8 cellular contexts compared by ENCODE assay signal in the genomic region with DNA sequence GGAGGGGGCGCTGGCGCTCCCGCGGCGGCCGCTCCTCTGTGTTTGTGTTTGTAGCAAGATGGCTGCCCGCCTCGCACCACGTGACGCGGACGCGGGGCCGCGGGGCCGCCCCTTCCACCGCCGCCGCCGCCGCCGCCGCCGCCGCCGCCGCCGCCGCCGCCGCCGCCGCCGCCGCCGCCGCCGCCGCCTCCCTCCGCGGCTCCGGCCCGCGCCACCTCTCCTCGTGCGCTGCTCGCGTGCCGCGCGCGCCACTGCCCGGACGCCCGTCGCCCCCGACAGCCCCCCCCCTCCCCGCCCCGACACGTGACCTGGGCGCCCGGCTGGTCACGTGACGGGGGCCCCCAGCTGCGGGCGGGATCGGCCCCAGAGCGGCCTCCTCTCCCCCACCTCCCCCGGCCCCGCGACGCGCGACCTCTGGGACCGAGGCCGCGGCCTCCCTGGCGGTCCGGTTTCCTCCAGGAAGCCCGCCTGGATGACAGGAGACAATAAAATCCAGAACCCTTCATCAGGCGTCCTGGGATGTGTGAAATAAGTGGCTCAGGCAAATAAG. TPM values are rescaled to one million over a fixed set of nuclear protein-coding genes. Genes with fewer than 3 reads are reported as not detected.
DNase-seq lines count a peak whose midpoint lies in the region; ATAC-seq, FAIRE-seq and TF ChIP-seq lines count a peak whose summit lies in the region.

A gene with protein sequence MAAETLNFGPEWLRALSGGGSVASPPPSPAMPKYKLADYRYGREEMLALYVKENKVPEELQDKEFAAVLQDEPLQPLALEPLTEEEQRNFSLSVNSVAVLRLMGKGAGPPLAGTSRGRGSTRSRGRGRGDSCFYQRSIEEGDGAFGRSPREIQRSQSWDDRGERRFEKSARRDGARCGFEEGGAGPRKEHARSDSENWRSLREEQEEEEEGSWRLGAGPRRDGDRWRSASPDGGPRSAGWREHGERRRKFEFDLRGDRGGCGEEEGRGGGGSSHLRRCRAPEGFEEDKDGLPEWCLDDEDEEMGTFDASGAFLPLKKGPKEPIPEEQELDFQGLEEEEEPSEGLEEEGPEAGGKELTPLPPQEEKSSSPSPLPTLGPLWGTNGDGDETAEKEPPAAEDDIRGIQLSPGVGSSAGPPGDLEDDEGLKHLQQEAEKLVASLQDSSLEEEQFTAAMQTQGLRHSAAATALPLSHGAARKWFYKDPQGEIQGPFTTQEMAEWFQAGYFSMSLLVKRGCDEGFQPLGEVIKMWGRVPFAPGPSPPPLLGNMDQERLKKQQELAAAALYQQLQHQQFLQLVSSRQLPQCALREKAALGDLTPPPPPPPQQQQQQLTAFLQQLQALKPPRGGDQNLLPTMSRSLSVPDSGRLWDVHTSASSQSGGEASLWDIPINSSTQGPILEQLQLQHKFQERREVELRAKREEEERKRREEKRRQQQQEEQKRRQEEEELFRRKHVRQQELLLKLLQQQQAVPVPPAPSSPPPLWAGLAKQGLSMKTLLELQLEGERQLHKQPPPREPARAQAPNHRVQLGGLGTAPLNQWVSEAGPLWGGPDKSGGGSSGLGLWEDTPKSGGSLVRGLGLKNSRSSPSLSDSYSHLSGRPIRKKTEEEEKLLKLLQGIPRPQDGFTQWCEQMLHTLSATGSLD (N-terminal part only) (minus strand): TSS at position 55 of the 550 bp plus-strand sequence. CDS start 6,012 bp downstream, outside the sequence.

- H2AFZ ChIP-seq in DND-41 (ENCODE audit: low read depth, low read length), result peak within 1 kb of the TSS; percentile 78

- peaks cover 45% of the 10 kb centered on the region for H3K79me2 ChIP-seq in DND-41 (ENCODE audit: insufficient read depth, low read length)

- no peak for FAIRE-seq in H54 (lab: Jason Lieb, UNC)

- peak within 1 kb of the TSS; percentile 86 for H3K4me2 ChIP-seq in DND-41 (ENCODE audit: insufficient read depth, low read length)

- TF ChIP-seq POLR2A in H54 (IDR thresholded peaks at IDR 0.05; ENCODE audit: low read depth, low read length), result 0 out of 2 replicates have a peak, but pooled peaks have one; percentile 13

- H3K9me3 ChIP-seq in DND-41 (ENCODE audit: insufficient read depth, low read length, severe bottlenecking), result no peaks in the 10 kb centered on the region

- H3K27ac Mint-ChIP-seq in immature natural killer cell, result peak within 1 kb of the TSS; percentile 85 to 97 (median 92)

- H3K36me3 ChIP-seq in DND-41 (ENCODE audit: insufficient read depth, low read length), result peaks cover 28% of the 10 kb centered on the region

- TF ChIP-seq CTCF in DND-41 (IDR thresholded peaks at IDR 0.05; ENCODE audit: borderline replicate concordance, extremely low read depth, low read length, poor library complexity, severe bottlenecking) (no peak), WI38 (IDR thresholded peaks at IDR 0.05; ENCODE audit: low read depth, low read length) (no peak)

- H4K20me1 ChIP-seq in DND-41 (ENCODE audit: insufficient read depth, low read length), result peaks cover 39% of the 10 kb centered on the region

- no peaks in the 10 kb centered on the region for H3K36me3 Mint-ChIP-seq in immature natural killer cell

- H3K27me3 Mint-ChIP-seq in immature natural killer cell (ENCODE audit: low read depth in 3 of 3), result peaks cover 9 to 20% (median 17%) of the 10 kb centered on the region in 3 donors

- H3K4me3 ChIP-seq in DND-41 (ENCODE audit: low read depth in 1 of 2, low read length in 2 of 2), result peak within 1 kb of the TSS; percentile 93 to 99
- H3K4me3 ChIP-seq in WI38 (ENCODE audit: low read depth, low read length), result peak within 1 kb of the TSS; percentile 83
- H3K4me3 ChIP-seq in skin epidermis, result peak within 1 kb of the TSS; percentile 66 to 94 (median 89)

- no peaks in the 10 kb centered on the region for H3K27me3 ChIP-seq in DND-41 (ENCODE audit: insufficient read depth, low read length, poor library complexity)

- peak; percentile 71 for DNase-seq in DND-41
- DNase-seq in H54 (ENCODE audit: insufficient read length, low spot score), result peak; percentile 83
- DNase-seq in NCI-H146 treated with DMSO at 0.1 percent for 48 hours (lab: John Stamatoyannopoulos, UW; ENCODE audit: unreplicated experiment), result peak; percentile 18
- peak in 53 of 61 donors; percentile 9 to 88 (median 58) for DNase-seq in caudate nucleus (lab: John Stamatoyannopoulos, UW)
- DNase-seq in immature natural killer cell, result peak; percentile 69 to 73 (median 71)

- H3K9ac ChIP-seq in DND-41 (ENCODE audit: low read depth, low read length), result peak within 1 kb of the TSS; percentile 84

- H3K4me1 Mint-ChIP-seq in immature natural killer cell, result peaks cover 27 to 39% of the 10 kb centered on the region in 2 donors

- no peaks in the 10 kb centered on the region for H3K9me3 Mint-ChIP-seq in immature natural killer cell

- H3K27ac ChIP-seq in DND-41 (ENCODE audit: low read length) (peak within 1 kb of the TSS; percentile 72), caudate nucleus (ENCODE audit: low read depth, low read length) (peak within 1 kb of the TSS; percentile 83), skin epidermis (peak within 1 kb of the TSS; percentile 71 to 98 (median 88))

- H3K4me1 ChIP-seq in DND-41 (ENCODE audit: insufficient read depth, low read length), result peaks cover 40% of the 10 kb centered on the region

- peak; percentile 36 for ATAC-seq in DND-41 (ENCODE audit: insufficient read depth, low read depth)
- ATAC-seq in GM18870 (IDR thresholded peaks at IDR 0.05; ENCODE audit: unreplicated experiment), result no peak

- peak within 1 kb of the TSS; percentile 90 to 96 (median 94) for H3K4me3 Mint-ChIP-seq in immature natural killer cell

RNA-seq across cellular contexts. Expression of the gene that starts here (rescaled TPM):
- polyA plus RNA-seq in immature natural killer cell, result 1 to 10 TPM in 1 of 3 donors, under 1 TPM in 2; 0.03 to 2.0 (median 0.47) TPM

Comparison
In these comparisons a context has a peak if more than half of its experiments do, and no peak if none do; other contexts are left out.
1. DNase-seq: peak in every context shown above with its lines; median percentile 83 in H54; 71 in DND-41; 71 in immature natural killer cell; 58 in caudate nucleus; 18 in NCI-H146 treated with DMSO at 0.1 percent for 48 hours.